In genomic region chr10:94485094-94485493, GRCh38 we compare ENCODE assay signal across 30 cellular contexts.
"Had no signal": no experiment of that assay in that cellular context is flagged by ENCODE, and none has a peak within 500 bp of the region (broad histone marks: within the 10 kb centered on the region; RNA-seq: fewer than 3 reads in every experiment).

No MANE protein-coding gene starts in this region.

- ATAC-seq: activated T-cell treated with anti-CD3 and anti-CD28 coated beads, Interleukin-2, amount 50 U/mL, for 72 hours; foreskin keratinocyte; gastrocnemius medialis; heart left ventricle; WTC11 had no signal

- DNase-seq: activated CD4-positive, alpha-beta memory T cell treated with anti-CD3 and anti-CD28 coated beads, Interleukin-2, amount 10 ng/mL, durations not matched to agents 7 days and 5 days; activated CD4-positive, alpha-beta T cell treated with anti-CD3 and anti-CD28 coated beads for 1 hour; activated CD4-positive, alpha-beta T cell treated with anti-CD3 and anti-CD28 coated beads for 4 hours; activated CD4-positive, alpha-beta T cell treated with anti-CD3 and anti-CD28 coated beads, Interleukin-2, amount 10 ng/mL, durations not matched to agents 7 days and 5 days; activated CD4-positive, alpha-beta T cell treated with anti-CD3 and anti-CD28 coated beads, Interleukin-2, amount 50 U/mL, for 4 hours; activated CD8-positive, alpha-beta memory T cell treated with anti-CD3 and anti-CD28 coated beads, Interleukin-2, amount 50 U/mL, for 48 hours; activated gamma-delta T cell; activated naive CD4-positive, alpha-beta T cell; activated naive CD4-positive, alpha-beta T cell treated with anti-CD3 and anti-CD28 coated beads, Interleukin-2, amount 10 ng/mL, durations not matched to agents 7 days and 5 days; activated T-cell treated with anti-CD3 and anti-CD28 coated beads for 4 hours; activated T-cell treated with anti-CD3 and anti-CD28 coated beads, Interleukin-2, amount 50 U/mL, for 24 hours; activated T-cell treated with anti-CD3 and anti-CD28 coated beads, Interleukin-2, amount 50 U/mL, for 72 hours; amniotic stem cell; anterior cingulate cortex; brain microvascular endothelial cell; dorsolateral prefrontal cortex; effector memory CD4-positive, alpha-beta T cell; erythroblast; foreskin keratinocyte; gastrocnemius medialis; glutamatergic neuron; heart left ventricle; T-helper 2 cell had no signal

- H3K27ac ChIP-seq: brain microvascular endothelial cell, coronary artery, dorsolateral prefrontal cortex, esophagus muscularis mucosa, foreskin keratinocyte, gastrocnemius medialis, heart left ventricle, VCaP had no signal

- H3K4me3 ChIP-seq: coronary artery, dorsolateral prefrontal cortex, esophagus muscularis mucosa, gastrocnemius medialis, heart left ventricle had no signal

- H3K4me1 ChIP-seq: foreskin keratinocyte had no signal

- FAIRE-seq: astrocyte, bronchial epithelial cell, TTC549 had no signal
